15 cellular contexts compared by ENCODE assay signal in the genomic region with DNA sequence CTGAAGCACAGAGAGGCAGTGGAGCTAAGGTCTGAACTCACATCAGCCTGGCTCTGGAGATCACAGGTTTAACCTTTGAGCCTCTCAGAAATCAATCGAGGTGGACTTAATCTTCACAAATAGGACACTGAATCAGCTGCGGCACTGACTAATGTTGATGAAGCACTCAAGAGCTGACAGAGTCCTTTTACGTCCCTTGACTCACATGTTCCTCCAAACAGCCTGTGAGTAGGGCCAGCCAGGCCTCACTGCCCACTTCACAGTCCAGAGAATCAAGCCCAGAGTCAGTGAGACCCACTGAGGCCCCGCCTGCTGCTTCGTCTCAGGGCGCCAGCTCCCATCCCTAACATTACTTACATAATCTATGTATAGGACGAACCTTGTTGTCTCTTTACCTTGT.
DNase-seq lines count a peak whose midpoint lies in the region; ATAC-seq, FAIRE-seq and TF ChIP-seq lines count a peak whose summit lies in the region.
"Had no signal": no experiment of that assay in that cellular context is flagged by ENCODE, and none has a peak within 500 bp of the region (broad histone marks: within the 10 kb centered on the region; RNA-seq: fewer than 3 reads in every experiment).

No MANE protein-coding gene starts in this region.

- H3K4me1 ChIP-seq in subcutaneous abdominal adipose tissue (ENCODE audit: control insufficient read depth in 5 of 5, insufficient read depth in 5 of 5, low read length in 5 of 5): peaks cover 2 to 37% (median 32%) of the 10 kb centered on the region in 5 donors

- peaks cover 4% of the 10 kb centered on the region for H3K36me3 ChIP-seq in bronchial epithelial cell (ENCODE audit: control insufficient read depth, insufficient read depth, low read length)
- H3K36me3 ChIP-seq in subcutaneous abdominal adipose tissue (ENCODE audit: control insufficient read depth in 5 of 5, insufficient read depth in 5 of 5, low read length in 5 of 5): peaks cover 0 to 26% (median 11%) of the 10 kb centered on the region in 5 donors
- H3K36me3 ChIP-seq: esophagus muscularis mucosa had no signal

- no peak for ATAC-seq in HG02642 (IDR thresholded peaks at IDR 0.05; ENCODE audit: poor library complexity, unreplicated experiment)
- ATAC-seq: stimulated activated memory B cell treated with anti-CD40 and anti-IgM and Interleukin-4, amounts not matched to agents 10 μg/mL and 1 μg/mL and 100 μg/mL, for 72 hours had no signal

- H3K27ac ChIP-seq in subcutaneous abdominal adipose tissue (ENCODE audit: low read depth, low read length): peak overlapping the region; percentile 85
- H3K27ac ChIP-seq: esophagus muscularis mucosa had no signal

- no peak for FAIRE-seq in bronchial epithelial cell (lab: Jason Lieb, UNC)

- H3K4me1 Mint-ChIP-seq in mesothelial cell of epicardium: peaks cover 33% of the 10 kb centered on the region

- H3K9ac ChIP-seq in subcutaneous abdominal adipose tissue (ENCODE audit: low read length in 5 of 5): peak overlapping the region in 1 of 5 donors; percentile 7

- H3K27me3 ChIP-seq in bronchial epithelial cell (ENCODE audit: control insufficient read depth, insufficient read depth, low read length): no peaks in the 10 kb centered on the region
- no peaks in the 10 kb centered on the region for H3K27me3 ChIP-seq in subcutaneous abdominal adipose tissue (ENCODE audit: control insufficient read depth in 5 of 5, insufficient read depth in 4 of 5, low read length in 5 of 5)
- H3K27me3 ChIP-seq: esophagus muscularis mucosa had no signal

- no peaks in the 10 kb centered on the region for H3K27me3 Mint-ChIP-seq in mesothelial cell of epicardium (ENCODE audit: low read depth)
- H3K27me3 Mint-ChIP-seq: activated B cell treated with CpG ODN at 0.5 μM for 24 hours; activated naive CD8-positive, alpha-beta T cell; stimulated activated memory B cell treated with anti-CD40 and anti-IgM and Interleukin-4, amounts not matched to agents 10 μg/mL and 1 μg/mL and 100 μg/mL, for 72 hours had no signal

- H3K4me3 Mint-ChIP-seq in mesothelial cell of epicardium: no peak overlapping the region
- H3K4me3 Mint-ChIP-seq: activated B cell treated with CpG ODN at 0.5 μM for 24 hours; activated naive CD8-positive, alpha-beta T cell; CD14-positive monocyte; stimulated activated memory B cell treated with anti-CD40 and anti-IgM and Interleukin-4, amounts not matched to agents 10 μg/mL and 1 μg/mL and 100 μg/mL, for 72 hours had no signal

- H3K4me3 ChIP-seq in bronchial epithelial cell (ENCODE audit: low read depth, low read length) (no peak overlapping the region), subcutaneous abdominal adipose tissue (ENCODE audit: low read depth in 1 of 5, low read length in 5 of 5) (no peak overlapping the region)
- H3K4me3 ChIP-seq: esophagus muscularis mucosa had no signal

- H3K27ac Mint-ChIP-seq in mesothelial cell of epicardium: peak overlapping the region; percentile 75
- H3K27ac Mint-ChIP-seq: activated B cell treated with CpG ODN at 0.5 μM for 24 hours; activated naive CD8-positive, alpha-beta T cell; stimulated activated memory B cell treated with anti-CD40 and anti-IgM and Interleukin-4, amounts not matched to agents 10 μg/mL and 1 μg/mL and 100 μg/mL, for 72 hours had no signal

- TF ChIP-seq CTCF in bronchial epithelial cell (IDR thresholded peaks at IDR 0.05; ENCODE audit: insufficient read depth, low read length, severe bottlenecking) (no peak), mesothelial cell of epicardium (IDR thresholded peaks at IDR 0.05; ENCODE audit: unreplicated experiment) (no peak)

- H3K9me3 Mint-ChIP-seq in mesothelial cell of epicardium: no peaks in the 10 kb centered on the region
- H3K9me3 Mint-ChIP-seq: activated B cell treated with CpG ODN at 0.5 μM for 24 hours; CD14-positive monocyte; stimulated activated memory B cell treated with anti-CD40 and anti-IgM and Interleukin-4, amounts not matched to agents 10 μg/mL and 1 μg/mL and 100 μg/mL, for 72 hours had no signal

- DNase-seq in HuH-7 (ENCODE audit: low spot score) (peak; percentile 53), bronchial epithelial cell (ENCODE audit: low read depth) (peak; percentile 64), mesothelial cell of epicardium (ENCODE audit: low spot score in 2 of 2, unreplicated experiment in 2 of 2) (no peak), NCI-H446 treated with DMSO at 0.1 percent for 48 hours (lab: John Stamatoyannopoulos, UW) (no peak), NK-92 (lab: John Stamatoyannopoulos, UW; ENCODE audit: unreplicated experiment) (no peak), LoVo (ENCODE audit: low spot score) (no peak)
- DNase-seq: activated B cell treated with CpG ODN at 0.5 μM for 24 hours; NCI-H2171; stimulated activated CD4-positive, alpha-beta T cell treated with anti-CD3 and anti-CD28 coated beads, Interleukin-4, amount 100 ng/mL, for 1 hour had no signal

- no peaks in the 10 kb centered on the region for H3K9me3 ChIP-seq in subcutaneous abdominal adipose tissue (ENCODE audit: control insufficient read depth in 5 of 5, low read length in 5 of 5)
- H3K9me3 ChIP-seq: esophagus muscularis mucosa had no signal

- H3K36me3 Mint-ChIP-seq in mesothelial cell of epicardium: peaks cover 40% of the 10 kb centered on the region
- H3K36me3 Mint-ChIP-seq: activated naive CD8-positive, alpha-beta T cell had no signal

Comparison
In these comparisons a context has a peak if more than half of its experiments do, and no peak if none do; other contexts are left out.
1. DNase-seq: peak in HuH-7 (single experiment) and bronchial epithelial cell (single experiment); none in mesothelial cell of epicardium (0 of 2), NCI-H446 treated with DMSO at 0.1 percent for 48 hours (single experiment), NK-92 (single experiment) and LoVo (single experiment).